ENCODE assay signal across 18 cellular contexts in the genomic region with DNA sequence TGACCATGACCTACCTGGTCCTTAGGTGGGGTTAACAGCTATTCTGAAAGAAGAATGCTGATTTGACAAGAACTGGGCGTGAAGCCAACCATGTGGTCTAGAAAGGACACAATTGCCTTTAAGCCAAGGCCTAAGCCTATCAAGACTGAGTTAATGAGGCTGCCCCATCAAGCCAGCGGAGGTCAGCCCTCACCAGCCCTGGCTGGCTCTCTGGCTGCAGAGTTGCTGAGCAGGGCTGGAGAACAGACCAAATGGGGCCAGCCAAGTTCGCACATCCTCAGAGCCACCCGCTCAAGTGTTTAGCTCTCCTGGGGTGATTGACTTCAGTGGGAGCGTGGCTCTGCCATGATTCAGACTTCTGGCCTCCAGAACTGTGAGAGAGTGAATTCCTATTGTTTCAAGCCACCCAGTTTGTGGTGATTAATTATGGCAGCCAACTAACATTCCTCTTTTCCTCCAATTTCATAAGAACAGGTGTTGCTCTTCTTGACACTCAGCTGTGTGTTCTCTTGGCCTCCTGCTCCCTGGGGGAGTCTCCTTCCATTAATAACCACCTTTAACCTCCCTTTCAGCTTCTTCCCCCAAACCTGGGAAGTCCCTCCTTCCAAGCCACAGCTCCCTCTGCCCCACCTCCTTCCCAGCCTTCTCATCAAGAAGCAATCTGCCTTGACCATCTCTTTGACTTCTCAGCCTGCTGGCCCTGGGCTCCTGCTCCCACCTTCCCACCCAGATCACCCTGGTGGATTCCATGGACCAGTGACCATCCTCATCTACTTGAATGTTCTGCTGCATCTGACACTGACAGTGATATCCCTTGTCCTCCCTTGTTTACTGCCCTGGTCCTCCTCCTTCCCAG. TPM values are rescaled to one million over a fixed set of nuclear protein-coding genes. Genes with fewer than 3 reads are reported as not detected.
DNase-seq lines count a peak whose midpoint lies in the region; ATAC-seq and TF ChIP-seq lines count a peak whose summit lies in the region.
"Had no signal": no experiment of that assay in that cellular context is flagged by ENCODE, and none has a peak within 500 bp of the region (broad histone marks: within the 10 kb centered on the region; RNA-seq: fewer than 3 reads in every experiment).

No MANE protein-coding gene starts in this region.

- H3K27ac ChIP-seq in RWPE2 (ENCODE audit: poor library complexity, severe bottlenecking) (no peak overlapping the region), osteoblast (ENCODE audit: low read depth, low read length) (peak overlapping the region; percentile 48)
- H3K27ac ChIP-seq: BLaER1 treated with 17β-estradiol and CSF1 and Interleukin-3, amounts not matched to agents 10 nM and 100 nM; left lung; parathyroid adenoma; skin epidermis; thyroid gland had no signal

- DNase-seq in ELR (ENCODE audit: low read depth): peak; percentile 53
- DNase-seq in RWPE2 (ENCODE audit: low spot score): no peak
- DNase-seq in fibroblast of peridontal ligament (ENCODE audit: extremely low read depth): peak; percentile 12
- peak; percentile 87 for DNase-seq in osteoblast (ENCODE audit: insufficient read length, low spot score, missing footprints)
- no peak for DNase-seq in activated naive CD4-positive, alpha-beta T cell treated with Interleukin-2 at 50 U/mL for 16 hours
- no peak for DNase-seq in NCI-H226
- no peak for DNase-seq in hypothalamus (lab: John Stamatoyannopoulos, UW)
- no peak for DNase-seq in T-helper 2 cell
- DNase-seq: activated effector memory CD4-positive, alpha-beta T cell treated with Interleukin-2 at 50 U/mL for 16 hours; DMS53; hippocampal formation; NCI-H1092 treated with DMSO at 0.1 percent for 48 hours; Right ventricle myocardium superior; thyroid gland had no signal

- peak; percentile 39; the same call in 2 of the 3 replicates for ATAC-seq in RWPE2 (ENCODE audit: low read depth)
- ATAC-seq: left lung had no signal

- H3K27me3 ChIP-seq in RWPE2 (ENCODE audit: insufficient read depth, poor library complexity, severe bottlenecking) (no peaks in the 10 kb centered on the region), osteoblast (ENCODE audit: insufficient read depth, low read length) (no peaks in the 10 kb centered on the region)
- H3K27me3 ChIP-seq: BLaER1 treated with 17β-estradiol and CSF1 and Interleukin-3, amounts not matched to agents 10 nM and 100 nM; left lung; thyroid gland had no signal

- H3K4me3 ChIP-seq in RWPE2 (ENCODE audit: severe bottlenecking) (no peak overlapping the region), osteoblast (ENCODE audit: insufficient read depth, low read length) (no peak overlapping the region)
- H3K4me3 ChIP-seq: BLaER1 treated with 17β-estradiol and CSF1 and Interleukin-3, amounts not matched to agents 10 nM and 100 nM; left lung; skin epidermis; thyroid gland had no signal

- TF ChIP-seq CTCF in RWPE2 (IDR thresholded peaks at IDR 0.05; ENCODE audit: poor library complexity, severe bottlenecking) (no peak), osteoblast (IDR thresholded peaks at IDR 0.05; ENCODE audit: extremely low read depth, low read depth, low read length) (no peak)

- H2AFZ ChIP-seq in osteoblast (ENCODE audit: low read length): no peak overlapping the region
- H2AFZ ChIP-seq: parathyroid adenoma had no signal

- H3K79me2 ChIP-seq in osteoblast (ENCODE audit: insufficient read depth, low read length): no peaks in the 10 kb centered on the region
- H3K79me2 ChIP-seq: parathyroid adenoma had no signal

- H3K36me3 ChIP-seq in RWPE2 (ENCODE audit: low read depth) (no peaks in the 10 kb centered on the region), osteoblast (ENCODE audit: insufficient read depth, low read length) (no peaks in the 10 kb centered on the region)
- H3K36me3 ChIP-seq: BLaER1 treated with 17β-estradiol and CSF1 and Interleukin-3, amounts not matched to agents 10 nM and 100 nM; left lung; thyroid gland had no signal

- H4K20me1 ChIP-seq in osteoblast (ENCODE audit: insufficient read depth, low read length): no peaks in the 10 kb centered on the region
- H4K20me1 ChIP-seq: BLaER1 treated with 17β-estradiol and CSF1 and Interleukin-3, amounts not matched to agents 10 nM and 100 nM had no signal

- H3K9me3 ChIP-seq in RWPE2 (ENCODE audit: severe bottlenecking) (no peaks in the 10 kb centered on the region), osteoblast (ENCODE audit: low read depth, low read length) (no peaks in the 10 kb centered on the region)
- H3K9me3 ChIP-seq: BLaER1 treated with 17β-estradiol and CSF1 and Interleukin-3, amounts not matched to agents 10 nM and 100 nM; left lung; thyroid gland had no signal

- H3K4me2 ChIP-seq in osteoblast (ENCODE audit: insufficient read depth, low read length): peak overlapping the region; percentile 20
- H3K4me2 ChIP-seq: BLaER1 treated with 17β-estradiol and CSF1 and Interleukin-3, amounts not matched to agents 10 nM and 100 nM had no signal

- H3K4me1 ChIP-seq in RWPE2 (ENCODE audit: insufficient read depth, poor library complexity, severe bottlenecking): no peaks in the 10 kb centered on the region
- H3K4me1 ChIP-seq in osteoblast (ENCODE audit: insufficient read depth, low read length): peaks cover 34% of the 10 kb centered on the region
- H3K4me1 ChIP-seq: left lung, parathyroid adenoma had no signal

RNA-seq across cellular contexts. Expression of a gene that starts 5.3 kb away (rescaled TPM):
- total RNA-seq in osteoblast: 0.36 and 0.59 TPM in 2 replicates

RNA-seq across cellular contexts. Expression of a gene that starts 14.7 kb away (rescaled TPM):
- not detected in 2 replicates for total RNA-seq in osteoblast
- total RNA-seq: left lung, Right ventricle myocardium superior, thyroid gland had no signal

RNA-seq across cellular contexts. Expression of a gene that starts 36.2 kb away (rescaled TPM):
- total RNA-seq in osteoblast: 2.7 and 5.1 TPM in 2 replicates

Comparison
In these comparisons a context has a peak if more than half of its experiments do, and no peak if none do; other contexts are left out.
1. DNase-seq: peak in ELR (single experiment), fibroblast of peridontal ligament (single experiment) and osteoblast (single experiment); none in RWPE2 (single experiment), activated naive CD4-positive, alpha-beta T cell treated with Interleukin-2 at 50 U/mL for 16 hours (single experiment), NCI-H226 (single experiment), hypothalamus (0 of 51) and T-helper 2 cell (0 of 5).